Comparison of ENCODE assay signal across 1 cellular context in the genomic region with DNA sequence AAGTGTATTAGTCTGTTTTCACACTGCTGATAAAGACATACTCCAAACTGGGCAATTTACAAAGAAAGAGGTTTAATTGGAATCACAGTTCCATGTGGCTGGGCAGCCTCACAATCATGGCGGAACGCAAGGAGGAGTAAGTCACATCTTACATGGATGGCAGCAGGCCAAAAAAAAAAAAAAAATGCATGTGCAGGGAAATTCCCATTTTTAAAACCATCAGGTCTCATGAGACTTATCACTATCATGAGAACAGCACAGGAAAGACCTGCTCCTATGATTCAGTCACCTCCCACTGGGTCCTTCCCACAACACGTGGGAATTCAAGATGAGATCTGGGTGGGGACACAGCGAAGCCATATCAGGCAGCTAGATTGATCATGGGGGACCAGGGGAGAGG.
TF ChIP-seq lines count a peak whose summit lies in the region.

No MANE protein-coding gene starts in this region.

TF ChIP-seq in GM12878, 131 proteins besides CTCF, POLR2A, EP300 and RAD21 (continued from another document):
- TF ChIP-seq, protein P1, sequence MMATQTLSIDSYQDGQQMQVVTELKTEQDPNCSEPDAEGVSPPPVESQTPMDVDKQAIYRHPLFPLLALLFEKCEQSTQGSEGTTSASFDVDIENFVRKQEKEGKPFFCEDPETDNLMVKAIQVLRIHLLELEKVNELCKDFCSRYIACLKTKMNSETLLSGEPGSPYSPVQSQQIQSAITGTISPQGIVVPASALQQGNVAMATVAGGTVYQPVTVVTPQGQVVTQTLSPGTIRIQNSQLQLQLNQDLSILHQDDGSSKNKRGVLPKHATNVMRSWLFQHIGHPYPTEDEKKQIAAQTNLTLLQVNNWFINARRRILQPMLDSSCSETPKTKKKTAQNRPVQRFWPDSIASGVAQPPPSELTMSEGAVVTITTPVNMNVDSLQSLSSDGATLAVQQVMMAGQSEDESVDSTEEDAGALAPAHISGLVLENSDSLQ (IDR thresholded peaks at IDR 0.05): no peak
- TF ChIP-seq FOXK2 (IDR thresholded peaks at IDR 0.05) (no peak), ZBED1 (IDR thresholded peaks at IDR 0.05; ENCODE audit: borderline replicate concordance) (no peak), BRCA1 (IDR thresholded peaks at IDR 0.05; ENCODE audit: low read depth, low read length) (no peak), CREM (IDR thresholded peaks at IDR 0.05; ENCODE audit: low read depth) (no peak)
